ENCODE assay signal across 29 cellular contexts in the genomic region with DNA sequence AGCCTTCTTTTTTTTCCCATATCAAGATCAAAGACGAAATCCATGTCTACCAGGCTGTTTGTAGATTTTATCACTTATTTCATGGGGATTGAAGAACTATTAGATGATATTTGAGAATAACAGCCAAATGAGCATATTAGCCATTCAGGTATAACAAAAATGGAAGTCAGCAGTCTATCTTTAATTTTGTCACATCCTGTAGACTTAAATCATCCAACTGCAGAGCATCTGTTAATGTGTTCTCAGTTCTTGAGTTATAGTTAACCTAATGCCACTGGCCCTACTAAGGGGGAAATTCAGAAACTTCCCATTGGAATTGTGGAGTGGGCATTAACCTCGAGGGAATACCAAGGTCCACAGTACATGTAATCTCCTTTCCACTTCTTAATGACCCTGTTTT.
"Had no signal": no experiment of that assay in that cellular context is flagged by ENCODE, and none has a peak within 500 bp of the region (broad histone marks: within the 10 kb centered on the region; RNA-seq: fewer than 3 reads in every experiment).

No MANE protein-coding gene starts in this region.

- H3K36me3 ChIP-seq: stomach, suprapubic skin, thoracic aorta, thyroid gland, tibial artery, tibial nerve, transverse colon, upper lobe of left lung, upper lobe of right lung, uterus, vagina had no signal

- ATAC-seq: stimulated activated effector memory CD8-positive, alpha-beta T cell treated with anti-CD3 and anti-CD28 coated beads, Interleukin-12 subunit alpha, Interleukin-12 subunit beta, amount 100 ng/mL, for 72 hours; stimulated activated memory B cell treated with anti-CD40 and anti-IgM and Interleukin-4, amounts not matched to agents 10 μg/mL and 1 μg/mL and 100 μg/mL, for 72 hours; stimulated activated naive B cell treated with anti-CD40 and anti-IgM and Interleukin-4, amounts not matched to agents 10 μg/mL and 1 μg/mL and 100 μg/mL, for 72 hours; stimulated activated naive CD8-positive, alpha-beta T cell treated with anti-CD3 and anti-CD28 coated beads, Interleukin-15, amount 100 ng/mL, for 72 hours; stimulated activated naive CD8-positive, alpha-beta T cell treated with anti-CD3 and anti-CD28 coated beads, Interleukin-15, Interleukin-2, amounts not matched to agents 100 U/mL and 50 U/mL, for 24 hours; upper lobe of right lung had no signal

- H3K9me3 ChIP-seq: suprapubic skin, testis, thoracic aorta, thyroid gland, tibial artery, upper lobe of left lung, upper lobe of right lung, uterus, vagina had no signal

- DNase-seq: stimulated activated CD4-positive, alpha-beta T cell treated with anti-CD3 and anti-CD28 coated beads, Interleukin-2, amount 100 ng/mL, for 48 hours; stimulated activated CD4-positive, alpha-beta T cell treated with anti-CD3 and anti-CD28 coated beads, Interleukin-4, amount 100 ng/mL, for 1 hour; stimulated activated CD4-positive, alpha-beta T cell treated with anti-CD3 and anti-CD28 coated beads, Interleukin-4, amount 100 ng/mL, for 24 hours; stimulated activated CD4-positive, alpha-beta T cell treated with anti-CD3 and anti-CD28 coated beads, Interleukin-4, amount 100 ng/mL, for 4 hours; stimulated activated CD8-positive, alpha-beta memory T cell treated with anti-CD3 and anti-CD28 coated beads, Interleukin-4, amount 100 ng/mL, for 48 hours; stimulated activated naive B cell treated with anti-CD40 and anti-IgM and Interleukin-4, amounts not matched to agents 10 μg/mL and 1 μg/mL and 100 μg/mL, for 72 hours; stimulated activated naive CD4-positive, alpha-beta T cell; stimulated activated naive CD4-positive, alpha-beta T cell treated with Interleukin-2 at 50 U/mL for 16 hours; stimulated activated naive CD8-positive, alpha-beta T cell treated with anti-CD3 and anti-CD28 coated beads, Interleukin-15, amount 100 ng/mL, for 72 hours; stimulated activated naive CD8-positive, alpha-beta T cell treated with anti-CD3 and anti-CD28 coated beads, Interleukin-15, Interleukin-2, amounts not matched to agents 100 U/mL and 50 U/mL, for 24 hours; stomach; substantia nigra; testis; thyroid gland; tibial artery; transverse colon; trophoblast cell; upper lobe of left lung; upper lobe of right lung; uterus had no signal

- H3K27me3 ChIP-seq: stomach, suprapubic skin, testis, thyroid gland, tibial artery, tibial nerve, transverse colon, upper lobe of left lung, upper lobe of right lung, uterus, vagina had no signal

- H3K27ac Mint-ChIP-seq: stimulated activated effector memory CD8-positive, alpha-beta T cell treated with anti-CD3 and anti-CD28 coated beads, Interleukin-12 subunit alpha, Interleukin-12 subunit beta, amount 100 ng/mL, for 72 hours; stimulated activated memory B cell treated with anti-CD40 and anti-IgM and Interleukin-4, amounts not matched to agents 10 μg/mL and 1 μg/mL and 100 μg/mL, for 72 hours; stimulated activated naive B cell treated with anti-CD40 and anti-IgM and Interleukin-4, amounts not matched to agents 10 μg/mL and 1 μg/mL and 100 μg/mL, for 72 hours; stimulated activated naive CD8-positive, alpha-beta T cell treated with anti-CD3 and anti-CD28 coated beads, Interleukin-15, amount 100 ng/mL, for 72 hours; stimulated activated naive CD8-positive, alpha-beta T cell treated with anti-CD3 and anti-CD28 coated beads, Interleukin-15, Interleukin-2, amounts not matched to agents 100 ng/mL and 50 ng/mL, for 24 hours; type B pancreatic cell had no signal

- H3K4me1 Mint-ChIP-seq: stimulated activated effector memory CD8-positive, alpha-beta T cell treated with anti-CD3 and anti-CD28 coated beads, Interleukin-12 subunit alpha, Interleukin-12 subunit beta, amount 100 ng/mL, for 72 hours; stimulated activated memory B cell treated with anti-CD40 and anti-IgM and Interleukin-4, amounts not matched to agents 10 μg/mL and 1 μg/mL and 100 μg/mL, for 72 hours; stimulated activated naive B cell treated with anti-CD40 and anti-IgM and Interleukin-4, amounts not matched to agents 10 μg/mL and 1 μg/mL and 100 μg/mL, for 72 hours; stimulated activated naive CD8-positive, alpha-beta T cell treated with anti-CD3 and anti-CD28 coated beads, Interleukin-15, amount 100 ng/mL, for 72 hours had no signal

- H3K4me3 ChIP-seq: stomach, suprapubic skin, testis, thoracic aorta, thyroid gland, tibial artery, tibial nerve, transverse colon, upper lobe of left lung, upper lobe of right lung, uterus, vagina had no signal

- H3K4me1 ChIP-seq: stomach, suprapubic skin, testis, thyroid gland, tibial artery, tibial nerve, transverse colon, upper lobe of left lung, upper lobe of right lung, uterus, vagina had no signal

- FAIRE-seq: urothelium cell line had no signal

- H3K4me3 Mint-ChIP-seq: stimulated activated effector memory CD8-positive, alpha-beta T cell treated with anti-CD3 and anti-CD28 coated beads, Interleukin-12 subunit alpha, Interleukin-12 subunit beta, amount 100 ng/mL, for 72 hours; stimulated activated memory B cell treated with anti-CD40 and anti-IgM and Interleukin-4, amounts not matched to agents 10 μg/mL and 1 μg/mL and 100 μg/mL, for 72 hours; stimulated activated naive B cell treated with anti-CD40 and anti-IgM and Interleukin-4, amounts not matched to agents 10 μg/mL and 1 μg/mL and 100 μg/mL, for 72 hours; stimulated activated naive CD8-positive, alpha-beta T cell treated with anti-CD3 and anti-CD28 coated beads, Interleukin-15, amount 100 ng/mL, for 72 hours; stimulated activated naive CD8-positive, alpha-beta T cell treated with anti-CD3 and anti-CD28 coated beads, Interleukin-15, Interleukin-2, amounts not matched to agents 100 ng/mL and 50 ng/mL, for 24 hours; type B pancreatic cell had no signal

- H3K27ac ChIP-seq: stomach, suprapubic skin, testis, thoracic aorta, thyroid gland, tibial artery, tibial nerve, transverse colon, upper lobe of left lung, upper lobe of right lung, uterus, vagina had no signal

- H3K27me3 Mint-ChIP-seq: stimulated activated memory B cell treated with anti-CD40 and anti-IgM and Interleukin-4, amounts not matched to agents 10 μg/mL and 1 μg/mL and 100 μg/mL, for 72 hours; stimulated activated naive B cell treated with anti-CD40 and anti-IgM and Interleukin-4, amounts not matched to agents 10 μg/mL and 1 μg/mL and 100 μg/mL, for 72 hours; stimulated activated naive CD8-positive, alpha-beta T cell treated with anti-CD3 and anti-CD28 coated beads, Interleukin-15, amount 100 ng/mL, for 72 hours; stimulated activated naive CD8-positive, alpha-beta T cell treated with anti-CD3 and anti-CD28 coated beads, Interleukin-15, Interleukin-2, amounts not matched to agents 100 ng/mL and 50 ng/mL, for 24 hours; type B pancreatic cell had no signal

- H3K36me3 Mint-ChIP-seq: stimulated activated effector memory CD8-positive, alpha-beta T cell treated with anti-CD3 and anti-CD28 coated beads, Interleukin-12 subunit alpha, Interleukin-12 subunit beta, amount 100 ng/mL, for 72 hours; stimulated activated memory B cell treated with anti-CD40 and anti-IgM and Interleukin-4, amounts not matched to agents 10 μg/mL and 1 μg/mL and 100 μg/mL, for 72 hours; stimulated activated naive B cell treated with anti-CD40 and anti-IgM and Interleukin-4, amounts not matched to agents 10 μg/mL and 1 μg/mL and 100 μg/mL, for 72 hours; type B pancreatic cell had no signal
